Comparison of ENCODE assay signal across 25 cellular contexts in the genomic region with DNA sequence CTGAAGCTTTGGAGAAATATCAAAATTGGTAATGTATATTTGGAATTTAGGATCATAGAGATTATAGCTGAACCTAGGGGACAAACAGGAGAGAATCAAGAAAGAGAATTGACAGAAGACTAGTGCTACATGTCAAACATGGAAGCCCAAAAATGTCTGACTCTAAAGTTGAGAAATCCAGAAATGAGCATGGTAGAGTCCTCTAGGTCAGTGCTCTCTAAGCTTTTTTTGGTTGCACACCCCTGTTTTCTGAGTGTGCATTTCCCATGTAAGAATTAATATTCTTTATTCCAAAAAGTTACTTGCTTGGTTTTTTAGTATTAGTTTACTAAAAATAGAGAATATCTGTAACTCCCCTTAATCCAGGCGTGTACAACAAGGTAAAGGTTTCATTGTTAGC.
"Had no signal": no experiment of that assay in that cellular context is flagged by ENCODE, and none has a peak within 500 bp of the region (broad histone marks: within the 10 kb centered on the region; RNA-seq: fewer than 3 reads in every experiment).

No MANE protein-coding gene starts in this region.

- H3K4me3 ChIP-seq: adrenal gland, breast epithelium, K562, SJSA1 had no signal

- H3K27ac ChIP-seq: adrenal gland, breast epithelium, SJSA1 had no signal

- H3K27ac Mint-ChIP-seq: activated CD8-positive, alpha-beta T cell treated with anti-CD3 and anti-CD28 coated beads, Interleukin-2, amount 10 ng/mL, durations not matched to agents 7 days and 5 days; activated naive CD8-positive, alpha-beta T cell treated with anti-CD3 and anti-CD28 coated beads, Interleukin-2, amount 10 ng/mL, durations not matched to agents 7 days and 5 days; T-helper 1 cell treated with Interleukin-12 subunit alpha and Interleukin-12 subunit beta and Interleukin-4 antibody, amounts not matched to agents 30 μg/mL and 1 μg/mL, for 36 hours had no signal

- H3K27me3 ChIP-seq: adrenal gland, breast epithelium, SJSA1 had no signal

- DNase-seq: activated CD4-positive, alpha-beta T cell treated with anti-CD3 and anti-CD28 coated beads for 4 hours; activated CD8-positive, alpha-beta memory T cell treated with anti-CD3 and anti-CD28 coated beads, Interleukin-2, amount 50 U/mL, for 48 hours; activated CD8-positive, alpha-beta T cell treated with anti-CD3 and anti-CD28 coated beads, Interleukin-2, amount 10 ng/mL, durations not matched to agents 7 days and 5 days; activated naive CD4-positive, alpha-beta T cell treated with anti-CD3 and anti-CD28 coated beads, Interleukin-2, amount 50 U/mL, for 16 hours; activated naive CD8-positive, alpha-beta T cell treated with anti-CD3 and anti-CD28 coated beads, Interleukin-2, amount 10 ng/mL, durations not matched to agents 7 days and 5 days; activated T-cell treated with anti-CD3 and anti-CD28 coated beads, Interleukin-2, amount 50 U/mL, for 1 hour; adrenal gland; anterior cingulate cortex; Kasumi-1; NCI-H1105 treated with DMSO at 0.1 percent for 48 hours; NCI-H146; NCI-H187 treated with DMSO at 0.1 percent for 48 hours; NCI-H2081 treated with DMSO at 0.1 percent for 48 hours; NCI-H446; NCI-H524; PC-3; SHP77; SW 1271 had no signal

- H3K27me3 Mint-ChIP-seq: activated naive CD8-positive, alpha-beta T cell treated with anti-CD3 and anti-CD28 coated beads, Interleukin-2, amount 10 ng/mL, durations not matched to agents 7 days and 5 days had no signal

- H3K36me3 ChIP-seq: adrenal gland, breast epithelium, SJSA1 had no signal

- FAIRE-seq: K562, RCC 7860 had no signal

- H3K4me3 Mint-ChIP-seq: activated CD8-positive, alpha-beta T cell treated with anti-CD3 and anti-CD28 coated beads, Interleukin-2, amount 10 ng/mL, durations not matched to agents 7 days and 5 days; activated naive CD8-positive, alpha-beta T cell treated with anti-CD3 and anti-CD28 coated beads, Interleukin-2, amount 10 ng/mL, durations not matched to agents 7 days and 5 days; T-helper 1 cell treated with Interleukin-12 subunit alpha and Interleukin-12 subunit beta and Interleukin-4 antibody, amounts not matched to agents 30 μg/mL and 1 μg/mL, for 36 hours had no signal

- H3K9me3 Mint-ChIP-seq: activated naive CD8-positive, alpha-beta T cell treated with anti-CD3 and anti-CD28 coated beads, Interleukin-2, amount 10 ng/mL, durations not matched to agents 7 days and 5 days; T-helper 1 cell treated with Interleukin-12 subunit alpha and Interleukin-12 subunit beta and Interleukin-4 antibody, amounts not matched to agents 30 μg/mL and 1 μg/mL, for 36 hours had no signal

- ATAC-seq: activated CD4-positive, CD25-positive, alpha-beta regulatory T cell treated with anti-CD3 and anti-CD28 coated beads, Interleukin-2, amount 50 U/mL, for 24 hours; activated CD8-positive, alpha-beta T cell treated with anti-CD3 and anti-CD28 coated beads, Interleukin-2, amount 10 ng/mL, durations not matched to agents 7 days and 5 days; K562; PC-3; SK-N-SH treated with all-trans-retinoic acid at 6 μM for 48 hours had no signal

- H3K9me3 ChIP-seq: adrenal gland, breast epithelium, SJSA1 had no signal
